Comparison of ENCODE assay signal across 14 cellular contexts in the genomic region with DNA sequence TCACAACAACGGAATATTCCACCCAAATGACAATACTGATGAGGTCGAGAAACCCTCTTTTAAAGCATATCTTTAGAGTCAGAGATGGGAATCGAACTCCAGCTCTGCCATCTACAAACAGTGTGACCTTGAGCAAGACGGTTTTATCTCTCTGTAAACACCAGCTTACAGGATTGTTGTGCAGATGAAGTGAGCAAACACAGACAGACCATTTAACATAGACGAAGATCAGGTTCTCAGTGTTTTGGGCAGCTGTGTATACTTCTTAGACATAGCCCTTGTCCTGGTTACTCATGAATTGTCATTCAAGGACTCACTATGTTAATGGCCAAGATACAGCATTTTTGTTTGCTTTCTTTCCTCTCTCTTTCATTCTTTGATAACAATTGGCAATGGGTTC.
DNase-seq lines count a peak whose midpoint lies in the region; ATAC-seq and TF ChIP-seq lines count a peak whose summit lies in the region.
"Had no signal": no experiment of that assay in that cellular context is flagged by ENCODE, and none has a peak within 500 bp of the region (broad histone marks: within the 10 kb centered on the region; RNA-seq: fewer than 3 reads in every experiment).

No MANE protein-coding gene starts in this region.

- no peaks in the 10 kb centered on the region for H3K9me3 ChIP-seq in tibial nerve
- no peaks in the 10 kb centered on the region for H3K9me3 ChIP-seq in WERI-Rb-1 (ENCODE audit: severe bottlenecking)
- H3K9me3 ChIP-seq: SJCRH30 had no signal

- H3K4me3 ChIP-seq in tibial nerve = no peak overlapping the region
- no peak overlapping the region for H3K4me3 ChIP-seq in WERI-Rb-1 (ENCODE audit: low read depth, low read length)
- H3K4me3 ChIP-seq: SJCRH30 had no signal

- TF ChIP-seq EP300 in tibial nerve (IDR thresholded peaks at IDR 0.05) = no peak

- no peak for TF ChIP-seq POLR2A in tibial nerve (IDR thresholded peaks at IDR 0.05)

- H3K36me3 ChIP-seq in tibial nerve (no peaks in the 10 kb centered on the region), WERI-Rb-1 (no peaks in the 10 kb centered on the region)
- H3K36me3 ChIP-seq: SJCRH30 had no signal

- WGBS in tibial nerve, 2 donors = 66% methylated on average over 5 of the region's 5 CpGs

- H3K27me3 ChIP-seq in tibial nerve = no peaks in the 10 kb centered on the region
- H3K27me3 ChIP-seq in WERI-Rb-1 (ENCODE audit: insufficient read depth, low read depth, severe bottlenecking) = no peaks in the 10 kb centered on the region
- H3K27me3 ChIP-seq: SJCRH30 had no signal

- ATAC-seq in GM19324 (IDR thresholded peaks at IDR 0.05; ENCODE audit: low FRiP score, unreplicated experiment) = no peak

- TF ChIP-seq CTCF in tibial nerve (IDR thresholded peaks at IDR 0.05) (no peak), WERI-Rb-1 (IDR thresholded peaks at IDR 0.05; ENCODE audit: low read depth, low read length) (no peak)

- no peaks in the 10 kb centered on the region for H3K4me1 ChIP-seq in tibial nerve
- H3K4me1 ChIP-seq: SJCRH30 had no signal

- peak; percentile 33 for DNase-seq in NCI-H510A treated with DMSO at 0.1 percent for 48 hours (lab: John Stamatoyannopoulos, UW)
- no peak for DNase-seq in NCI-H510A (lab: John Stamatoyannopoulos, UW)
- DNase-seq in NCI-H2029 (lab: John Stamatoyannopoulos, UW) = peak; percentile 48
- DNase-seq in NCI-H774 (lab: John Stamatoyannopoulos, UW) = peak; percentile 25
- peak; percentile 22 for DNase-seq in iPS-NIHi11 (ENCODE audit: low spot score)
- DNase-seq in tibial nerve (ENCODE audit: low spot score in 2 of 2) = no peak
- DNase-seq in WERI-Rb-1 = no peak
- DNase-seq: COR-L47, DMS79 treated with DMSO at 0.1 percent for 48 hours, HCEC 1CT, NCI-H2081 treated with DMSO at 0.1 percent for 48 hours, NCI-H446, SJCRH30 had no signal

- no peak overlapping the region for H3K27ac ChIP-seq in tibial nerve
- H3K27ac ChIP-seq in WERI-Rb-1 = no peak overlapping the region
- H3K27ac ChIP-seq: SJCRH30 had no signal

Comparison
In these comparisons a context has a peak if more than half of its experiments do, and no peak if none do; other contexts are left out.
1. DNase-seq: peak in NCI-H510A treated with DMSO at 0.1 percent for 48 hours (single experiment), NCI-H2029 (single experiment), NCI-H774 (single experiment) and iPS-NIHi11 (single experiment); none in NCI-H510A (single experiment), tibial nerve (0 of 2) and WERI-Rb-1 (single experiment).